Comparison of ENCODE assay signal across 35 cellular contexts in the genomic region with DNA sequence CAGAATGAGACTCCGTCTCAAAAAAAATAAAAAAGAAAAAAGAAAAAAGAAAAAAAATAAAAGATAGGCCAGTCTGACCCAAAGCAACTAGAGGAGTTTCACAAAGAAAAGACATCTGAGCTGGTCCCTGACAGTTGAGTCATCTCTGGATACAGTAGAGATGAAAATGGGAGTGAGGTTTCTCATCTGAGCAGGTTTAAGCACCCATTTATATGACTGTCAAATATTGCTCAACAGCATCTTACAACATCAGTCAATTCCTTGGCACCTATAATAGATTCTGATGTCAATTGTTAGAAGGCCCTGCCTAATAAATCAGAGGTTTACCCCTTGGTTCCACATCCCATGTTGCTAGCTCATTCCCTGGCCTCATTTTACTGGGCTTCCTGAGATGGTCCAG.
"Had no signal": no experiment of that assay in that cellular context is flagged by ENCODE, and none has a peak within 500 bp of the region (broad histone marks: within the 10 kb centered on the region; RNA-seq: fewer than 3 reads in every experiment).

No MANE protein-coding gene starts in this region.

- ATAC-seq: activated naive CD4-positive, alpha-beta T cell treated with anti-CD3 and anti-CD28 coated beads, Interleukin-2, amount 50 U/mL, for 72 hours; activated naive CD8-positive, alpha-beta T cell treated with anti-CD3 and anti-CD28 coated beads, Interleukin-2, amount 50 U/mL, for 24 hours; activated T-cell treated with anti-CD3 and anti-CD28 coated beads, Interleukin-2, amount 50 U/mL, for 4 hours; activated T-cell treated with anti-CD3 and anti-CD28 coated beads, Interleukin-2, amount 50 U/mL, for 72 hours; activated T-helper 17 cell treated with anti-CD3 and anti-CD28 coated beads, Interleukin-2, amount 50 U/mL, for 72 hours; body of pancreas had no signal

- H3K4me3 ChIP-seq: adrenal gland, ascending aorta, body of pancreas, breast epithelium, cardiac muscle cell had no signal

- H3K36me3 ChIP-seq: adrenal gland, ascending aorta, brain microvascular endothelial cell, breast epithelium, cardiac muscle cell had no signal

- H3K9me3 ChIP-seq: adrenal gland, ascending aorta, body of pancreas had no signal

- H3K4me1 ChIP-seq: adrenal gland, ascending aorta, body of pancreas, breast epithelium had no signal

- H3K27ac ChIP-seq: adrenal gland, ascending aorta, body of pancreas, brain microvascular endothelial cell, breast epithelium, cardiac muscle cell had no signal

- FAIRE-seq: astrocyte, bronchial epithelial cell had no signal

- DNase-seq: activated effector memory CD4-positive, alpha-beta T cell treated with anti-CD3 and anti-CD28 coated beads, Interleukin-2, amount 50 U/mL, for 16 hours; activated effector memory CD4-positive, alpha-beta T cell treated with Interleukin-2 at 50 U/mL for 16 hours; activated gamma-delta T cell; activated gamma-delta T cell treated with Interleukin-2 at 50 U/mL for 16 hours; activated naive CD4-positive, alpha-beta T cell; activated naive CD4-positive, alpha-beta T cell treated with anti-CD3 and anti-CD28 coated beads for 36 hours; activated naive CD4-positive, alpha-beta T cell treated with anti-CD3 and anti-CD28 coated beads, Interleukin-2, amount 10 ng/mL, durations not matched to agents 7 days and 5 days; activated naive CD4-positive, alpha-beta T cell treated with anti-CD3 and anti-CD28 coated beads, Interleukin-2, amount 50 U/mL, for 16 hours; activated naive CD4-positive, alpha-beta T cell treated with Interleukin-2 at 50 U/mL for 16 hours; activated naive CD8-positive, alpha-beta T cell treated with anti-CD3 and anti-CD28 coated beads for 36 hours; activated naive CD8-positive, alpha-beta T cell treated with anti-CD3 and anti-CD28 coated beads, Interleukin-2, amount 10 ng/mL, durations not matched to agents 7 days and 5 days; activated naive CD8-positive, alpha-beta T cell treated with anti-CD3 and anti-CD28 coated beads, Interleukin-2, amount 50 U/mL, for 24 hours; activated T-cell treated with anti-CD3 and anti-CD28 coated beads for 4 hours; activated T-cell treated with anti-CD3 and anti-CD28 coated beads, Interleukin-2, amount 50 U/mL, for 1 hour; activated T-cell treated with anti-CD3 and anti-CD28 coated beads, Interleukin-2, amount 50 U/mL, for 24 hours; activated T-cell treated with anti-CD3 and anti-CD28 coated beads, Interleukin-2, amount 50 U/mL, for 4 hours; activated T-cell treated with anti-CD3 and anti-CD28 coated beads, Interleukin-2, amount 50 U/mL, for 48 hours; activated T-cell treated with anti-CD3 and anti-CD28 coated beads, Interleukin-2, amount 50 U/mL, for 72 hours; adrenal gland; amniotic stem cell; amygdala; anterior cingulate cortex; aorta; body of pancreas; brain microvascular endothelial cell; caudate nucleus; central memory CD4-positive, alpha-beta T cell; cerebellar nuclear complex had no signal

- H3K27me3 ChIP-seq: ascending aorta, body of pancreas, brain microvascular endothelial cell, cardiac muscle cell had no signal
